In the genomic region with DNA sequence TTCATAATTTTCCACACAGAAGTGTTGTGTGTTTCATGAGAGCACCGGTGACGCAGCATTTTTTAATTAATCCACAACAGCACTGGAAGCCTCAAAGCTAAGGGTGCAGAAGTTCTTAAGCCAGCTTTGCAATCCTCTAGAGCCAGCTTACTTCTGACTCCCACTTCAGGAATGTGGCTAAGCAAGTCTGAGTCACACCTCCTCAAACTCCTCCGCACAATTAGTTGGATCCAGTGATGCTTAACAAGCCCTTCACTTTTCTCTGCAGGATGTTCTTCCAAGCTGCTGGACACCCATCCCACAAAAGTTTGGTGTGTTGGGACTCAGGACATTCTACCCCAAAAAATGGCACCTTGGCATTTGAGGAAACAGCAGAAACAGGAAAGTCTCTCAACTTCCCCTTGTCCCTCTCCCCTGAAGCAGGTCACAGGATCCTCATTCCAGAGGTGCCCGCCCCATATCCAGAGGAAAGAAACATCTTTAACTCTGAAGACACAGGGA, we compare ENCODE assay signal across 9 cellular contexts.
A peak's percentile ranks its signal among the peaks of the same experiment; 100 is the strongest.
DNase-seq lines count a peak whose midpoint lies in the region; ATAC-seq and TF ChIP-seq lines count a peak whose summit lies in the region.
"Had no signal": no experiment of that assay in that cellular context is flagged by ENCODE, and none has a peak within 500 bp of the region (broad histone marks: within the 10 kb centered on the region; RNA-seq: fewer than 3 reads in every experiment).

No MANE protein-coding gene starts in this region.

- ATAC-seq in natural killer cell (no peak), HG03442 (IDR thresholded peaks at IDR 0.05; ENCODE audit: unreplicated experiment) (no peak), GM21619 (IDR thresholded peaks at IDR 0.05; ENCODE audit: unreplicated experiment) (no peak)

- TF ChIP-seq CTCF in Caco-2 (IDR thresholded peaks at IDR 0.05; ENCODE audit: insufficient read depth in 1 of 2, low read depth in 1 of 2, low read length in 1 of 2, severe bottlenecking in 1 of 2, unreplicated experiment in 1 of 2) (no peak), epithelial cell of esophagus (IDR thresholded peaks at IDR 0.05; ENCODE audit: insufficient read depth, low read depth, low read length, missing control alignments) (no peak), nephron (IDR thresholded peaks at IDR 0.05; ENCODE audit: unreplicated experiment in 3 of 3) (no peak), natural killer cell (IDR thresholded peaks at IDR 0.05) (no peak)

- no TSS peak for BruUV-seq in Caco-2 (replicated peaks; lab: Mats Ljungman, UMichigan)

- H3K4me1 ChIP-seq in Caco-2, result peaks cover 69% of the 10 kb centered on the region

- no peaks in the 10 kb centered on the region; the same call in 1 of the 2 replicates for H3K36me3 ChIP-seq in Caco-2 (ENCODE audit: control insufficient read depth, insufficient read depth, low read length)

- peak overlapping the region; percentile 80 for H3K27ac Mint-ChIP-seq in Caco-2 (ENCODE audit: unreplicated experiment)
- H3K27ac Mint-ChIP-seq in nephron, result peak overlapping the region; percentile 84 to 95 (median 94)
- no peak overlapping the region for H3K27ac Mint-ChIP-seq in natural killer cell

- peaks cover 60% of the 10 kb centered on the region for H3K4me1 Mint-ChIP-seq in Caco-2 (ENCODE audit: low read depth, unreplicated experiment)
- peaks cover 72% of the 10 kb centered on the region for H3K4me1 Mint-ChIP-seq in nephron
- no peaks in the 10 kb centered on the region for H3K4me1 Mint-ChIP-seq in natural killer cell

- no peaks in the 10 kb centered on the region for H3K9me3 ChIP-seq in Caco-2

- H3K27me3 ChIP-seq in Caco-2 (replicated peaks; ENCODE audit: control insufficient read depth, insufficient read depth, low read length), result no peaks in the 10 kb centered on the region

- H3K27me3 Mint-ChIP-seq in Caco-2 (ENCODE audit: insufficient read depth, unreplicated experiment) (no peaks in the 10 kb centered on the region), nephron (ENCODE audit: low read depth) (peaks cover 11% of the 10 kb centered on the region), natural killer cell (ENCODE audit: low read depth in 2 of 2) (peaks cover 1 to 3% of the 10 kb centered on the region in 2 donors)

- POLR2A ChIA-PET in Caco-2 (lab: Charles Lee), result no interaction called here

- intact Hi-C loops in Caco-2 (cut with micrococcal nuclease; ENCODE audit: unreplicated experiment) (loop anchor here (1.0 kb wide), 1 partner anchor 36 kb away; no protein-coding TSS in a partner anchor), natural killer cell (cut with micrococcal nuclease) (loop anchor here (2.0 kb wide), 1 partner anchor 30 kb away; no protein-coding TSS in a partner anchor)

- H3K4me3 ChIP-seq in Caco-2 (ENCODE audit: low read depth, low read length) (no peak overlapping the region), epithelial cell of esophagus (ENCODE audit: low read length) (no peak overlapping the region)

- H3K9me3 Mint-ChIP-seq in Caco-2 (ENCODE audit: unreplicated experiment) (no peaks in the 10 kb centered on the region), nephron (no peaks in the 10 kb centered on the region), natural killer cell (no peaks in the 10 kb centered on the region)

- DNase-seq in Caco-2 (peak; percentile 80 to 81), NCI-H2196 (lab: John Stamatoyannopoulos, UW; ENCODE audit: unreplicated experiment) (peak; percentile 54), epithelial cell of esophagus (ENCODE audit: low read depth) (peak; percentile 99), natural killer cell (no peak)
- no peak for DNase-seq in stimulated activated CD4-positive, alpha-beta T cell treated with anti-CD3 and anti-CD28 coated beads, Interleukin-4, amount 100 ng/mL, for 1 hour
- DNase-seq: SHP77 treated with DMSO at 0.1 percent for 48 hours had no signal

- H3K36me3 Mint-ChIP-seq in Caco-2 (ENCODE audit: insufficient read depth, unreplicated experiment) (peaks cover 80% of the 10 kb centered on the region), nephron (ENCODE audit: low read depth) (peaks cover 2% of the 10 kb centered on the region), natural killer cell (no peaks in the 10 kb centered on the region)

- H3K4me3 Mint-ChIP-seq in Caco-2 (ENCODE audit: unreplicated experiment), result peak overlapping the region; percentile 54
- H3K4me3 Mint-ChIP-seq in nephron, result no peak overlapping the region
- H3K4me3 Mint-ChIP-seq in natural killer cell, result no peak overlapping the region

- CTCF ChIA-PET in Caco-2 (lab: Charles Lee), result no interaction called here

Comparison
In these comparisons a context has a peak if more than half of its experiments do, and no peak if none do; other contexts are left out.
1. DNase-seq: peak in Caco-2 (2 of 2), NCI-H2196 (single experiment) and epithelial cell of esophagus (single experiment); none in natural killer cell (single experiment) and stimulated activated CD4-positive, alpha-beta T cell treated with anti-CD3 and anti-CD28 coated beads, Interleukin-4, amount 100 ng/mL, for 1 hour (single experiment).
2. H3K27ac Mint-ChIP-seq: peak in Caco-2 (single experiment) and nephron (3 of 3); none in natural killer cell (0 of 2).